16 cellular contexts compared by ENCODE assay signal in the genomic region with DNA sequence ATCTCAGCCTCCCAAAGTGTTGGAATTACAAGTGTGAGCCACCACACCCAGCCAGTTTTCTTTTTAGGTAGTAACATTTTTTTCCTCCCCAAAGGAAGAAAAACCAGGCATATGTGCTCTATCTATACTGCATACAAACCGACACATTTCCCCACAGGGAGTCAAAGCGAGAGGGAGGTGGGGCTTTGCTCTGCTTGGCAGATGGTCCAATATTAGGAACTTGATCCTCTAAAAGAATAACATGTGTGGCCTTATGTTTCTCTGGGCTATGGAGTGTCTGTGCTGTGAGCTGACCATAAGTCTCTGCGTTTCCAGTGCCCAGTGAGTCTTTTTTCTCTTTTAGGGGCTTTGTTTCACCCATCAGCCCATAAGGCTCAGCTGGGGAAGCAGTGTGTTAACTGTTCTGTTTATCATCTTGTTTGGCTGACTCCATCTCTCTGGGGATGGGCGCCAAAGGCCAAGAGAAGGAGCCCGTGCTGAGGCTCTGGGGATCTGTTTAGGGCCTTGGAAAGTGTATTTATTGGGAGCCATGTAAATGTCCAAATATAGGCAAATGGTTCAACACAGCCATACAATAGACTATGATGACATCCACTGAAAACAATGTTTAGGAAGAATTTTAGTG. TPM values are rescaled to one million over a fixed set of nuclear protein-coding genes. Genes with fewer than 3 reads are reported as not detected.
A peak's percentile ranks its signal among the peaks of the same experiment; 100 is the strongest.
DNase-seq lines count a peak whose midpoint lies in the region; ATAC-seq and TF ChIP-seq lines count a peak whose summit lies in the region.
"Had no signal": no experiment of that assay in that cellular context is flagged by ENCODE, and none has a peak within 500 bp of the region (broad histone marks: within the 10 kb centered on the region; RNA-seq: fewer than 3 reads in every experiment).

No MANE protein-coding gene starts in this region.

- H3K9me3 ChIP-seq in SJCRH30 (replicated peaks) (no peaks in the 10 kb centered on the region), gastrocnemius medialis (no peaks in the 10 kb centered on the region)
- H3K9me3 ChIP-seq: prostate gland had no signal

- no peak overlapping the region for H3K27ac ChIP-seq in SJCRH30
- peak overlapping the region; percentile 48 to 58 (median 53) for H3K27ac ChIP-seq in gastrocnemius medialis

- TF ChIP-seq POLR2A in gastrocnemius medialis (IDR thresholded peaks at IDR 0.05) = no peak

- in situ Hi-C loops in gastrocnemius medialis (cut with MboI; ENCODE audit: low sequenced_read_pairs in 4 of 4) = no loop called here

- intact Hi-C loops in gastrocnemius medialis (cut with DNase I; ENCODE audit: low total_unique reads) = no loop called here

- H3K4me1 ChIP-seq in SJCRH30 (peaks cover 3% of the 10 kb centered on the region; the same call in 1 of the 2 replicates), gastrocnemius medialis (peaks cover 6 to 14% of the 10 kb centered on the region in 2 donors)
- H3K4me1 ChIP-seq: prostate gland had no signal

- ATAC-seq in gastrocnemius medialis = no peak
- ATAC-seq: T-helper 17 cell had no signal

- TF ChIP-seq CTCF in HFF-Myc (IDR thresholded peaks at IDR 0.05; ENCODE audit: low read depth, low read length, missing control alignments) (no peak), gastrocnemius medialis (IDR thresholded peaks at IDR 0.05 in 4 of 5, conservative IDR thresholded peaks at IDR 0.05 in 1 of 5) (no peak)

- no peaks in the 10 kb centered on the region; the same call in 1 of the 2 replicates for H3K27me3 ChIP-seq in SJCRH30
- H3K27me3 ChIP-seq in gastrocnemius medialis = no peaks in the 10 kb centered on the region

- peak; percentile 27 for DNase-seq in HFF-Myc (ENCODE audit: extremely low read depth, low read depth)
- DNase-seq in SJCRH30 = peak; percentile 30 to 68
- peak; percentile 67 for DNase-seq in fibroblast of peridontal ligament (ENCODE audit: extremely low read depth)
- DNase-seq in gastrocnemius medialis = no peak
- DNase-seq in ecto neural progenitor cell (ENCODE audit: low spot score) = no peak
- DNase-seq in iPS-NIHi11 (ENCODE audit: low spot score) = no peak
- DNase-seq in HCEC 1CT = no peak
- no peak for DNase-seq in dermis blood vessel endothelial cell
- DNase-seq: activated CD4-positive, CD25-positive, alpha-beta regulatory T cell; activated effector memory CD4-positive, alpha-beta T cell treated with anti-CD3 and anti-CD28 coated beads, Interleukin-2, amount 50 U/mL, for 16 hours; amygdala; MV-4-11; naive B cell; NCI-H2107; T-helper 17 cell had no signal

- H3K36me3 ChIP-seq in SJCRH30 = no peaks in the 10 kb centered on the region
- no peaks in the 10 kb centered on the region for H3K36me3 ChIP-seq in gastrocnemius medialis
- H3K36me3 ChIP-seq: prostate gland had no signal

- no peak overlapping the region for H3K4me3 ChIP-seq in HFF-Myc (replicated peaks; ENCODE audit: low read depth, low read length)
- H3K4me3 ChIP-seq in SJCRH30 = no peak overlapping the region
- no peak overlapping the region for H3K4me3 ChIP-seq in gastrocnemius medialis
- H3K4me3 ChIP-seq: prostate gland had no signal

RNA-seq across cellular contexts. Expression of a gene that starts 20.3 kb away (rescaled TPM):
- not detected in 2 replicates for total RNA-seq in SJCRH30 (2014; rRNA removed; shearing (Covaris generic))
- 10 to 100 TPM; 12.8 to 39.5 (median 22.6) TPM for total RNA-seq in gastrocnemius medialis
- under 0.01 TPM in 1 of 2 replicates, not detected in the other for total RNA-seq in dermis blood vessel endothelial cell
- total RNA-seq: T-helper 17 cell had no signal

RNA-seq across cellular contexts. Expression of a gene that starts 29.2 kb away (rescaled TPM):
- total RNA-seq in SJCRH30 (2014; rRNA removed; shearing (Covaris generic)) = 86.8 and 89.5 TPM in 2 replicates
- total RNA-seq in gastrocnemius medialis = 10 to 100 TPM; 33.6 to 67.6 (median 43.3) TPM
- 52.9 and 67.0 TPM in 2 replicates for total RNA-seq in dermis blood vessel endothelial cell

RNA-seq across cellular contexts. Expression of a gene that starts 37.4 kb away (rescaled TPM):
- 3.5 and 3.8 TPM in 2 replicates for total RNA-seq in SJCRH30 (2014; rRNA removed; shearing (Covaris generic))
- total RNA-seq in gastrocnemius medialis (100 to 1,000 TPM in 2 of 4 donors, 10 to 100 TPM in 2; 76.6 to 384 (median 229) TPM), dermis blood vessel endothelial cell (9.6 and 15.7 TPM in 2 replicates)

RNA-seq across cellular contexts. Expression of a gene that starts 56.4 kb away (rescaled TPM):
- 45.4 and 48.4 TPM in 2 replicates for total RNA-seq in SJCRH30 (2014; rRNA removed; shearing (Covaris generic))
- total RNA-seq in gastrocnemius medialis (10 to 100 TPM; 11.1 to 24.9 (median 21.2) TPM), dermis blood vessel endothelial cell (43.6 and 68.1 TPM in 2 replicates)

Comparison
In these comparisons a context has a peak if more than half of its experiments do, and no peak if none do; other contexts are left out.
1. DNase-seq: peak in HFF-Myc (single experiment), SJCRH30 (2 of 2) and fibroblast of peridontal ligament (single experiment); none in gastrocnemius medialis (0 of 2), ecto neural progenitor cell (single experiment), iPS-NIHi11 (single experiment), HCEC 1CT (single experiment) and dermis blood vessel endothelial cell (single experiment).
2. RNA of a gene that starts 20.3 kb away (total RNA-seq): 12.8 to 39.5 TPM in gastrocnemius medialis; not detected in SJCRH30 and under 0.01 TPM in dermis blood vessel endothelial cell; every median in the first group is over 10 times any median in the second.